In genomic region chr5:132253452-132254320, GRCh38 we compare ENCODE assay signal across 21 cellular contexts. TPM values are rescaled to one million over a fixed set of nuclear protein-coding genes. Genes with fewer than 3 reads are reported as not detected.
DNase-seq lines count a peak whose midpoint lies in the region; ATAC-seq and TF ChIP-seq lines count a peak whose summit lies in the region.
"Had no signal": no experiment of that assay in that cellular context is flagged by ENCODE, and none has a peak within 500 bp of the region (broad histone marks: within the 10 kb centered on the region; RNA-seq: fewer than 3 reads in every experiment).

No MANE protein-coding gene starts in this region.

- ATAC-seq in body of pancreas (no peak), HG03097 (IDR thresholded peaks at IDR 0.05; ENCODE audit: low FRiP score, unreplicated experiment) (no peak)
- ATAC-seq: activated naive CD4-positive, alpha-beta T cell treated with anti-CD3 and anti-CD28 coated beads, Interleukin-2, amount 50 U/mL, for 72 hours had no signal

- no peak for TF ChIP-seq POLR2A in body of pancreas (IDR thresholded peaks at IDR 0.05)

- no peaks in the 10 kb centered on the region for H3K9me3 ChIP-seq in body of pancreas
- H3K9me3 ChIP-seq in SJCRH30 (replicated peaks), result no peaks in the 10 kb centered on the region; the same call in 1 of the 2 replicates

- POLR2A ChIA-PET in GM10248 (lab: Yijun Ruan, JAX), result no interaction called here

- TF ChIP-seq CTCF in GM10248 (IDR thresholded peaks at IDR 0.05; ENCODE audit: control extremely low read depth, extremely low read depth, low read depth, missing control alignments), result no peak
- TF ChIP-seq CTCF in body of pancreas (IDR thresholded peaks at IDR 0.05), result no peak

- CTCF ChIA-PET in GM10248 (lab: Yijun Ruan, JAX), result interaction anchor here (0.7 to 9.0 kb wide), 4 partner anchors 9 to 26 kb away, joined by 3 to 104 read pairs (median 4); no protein-coding TSS in a partner anchor

- peak overlapping the region in 3 of 4 donors; percentile 5 to 13 (median 7) for H3K27ac ChIP-seq in body of pancreas
- H3K27ac ChIP-seq in SJCRH30, result no peak overlapping the region
- H3K27ac ChIP-seq: cardiac muscle cell, KMS-11, parathyroid adenoma had no signal

- H3K4me3 ChIP-seq in body of pancreas (no peak overlapping the region), SJCRH30 (no peak overlapping the region)
- H3K4me3 ChIP-seq: cardiac muscle cell, skin epidermis had no signal

- H3K27me3 ChIP-seq in body of pancreas (no peaks in the 10 kb centered on the region), SJCRH30 (no peaks in the 10 kb centered on the region)
- H3K27me3 ChIP-seq: cardiac muscle cell had no signal

- DNase-seq in DMS53 (lab: John Stamatoyannopoulos, UW) (peak; percentile 39), DMS53 treated with DMSO at 0.1 percent for 48 hours (lab: John Stamatoyannopoulos, UW; ENCODE audit: unreplicated experiment) (no peak), GM10248 (ENCODE audit: extremely low spot score) (peak; percentile 10), body of pancreas (peak in 2 of 4 donors; percentile 10 to 11), posterior vena cava (ENCODE audit: low spot score) (peak; percentile 51), NCI-H146 (lab: John Stamatoyannopoulos, UW) (no peak), SJCRH30 (no peak)
- DNase-seq: activated CD4-positive, CD25-positive, alpha-beta regulatory T cell; CD4-positive, CD25-positive, alpha-beta regulatory T cell; effector CD4-positive, alpha-beta T cell; naive B cell; NCI-H1105; NCI-H226; T-helper 2 cell had no signal

- intact Hi-C loops in body of pancreas (cut with DNase I), result no loop called here
- intact Hi-C loops in posterior vena cava (cut with DNase I), result no loop called here

- H3K36me3 ChIP-seq in body of pancreas (replicated peaks in 1 of 2; ENCODE audit: insufficient read depth in 1 of 2, low read depth in 2 of 2) (no peaks in the 10 kb centered on the region), SJCRH30 (no peaks in the 10 kb centered on the region)
- H3K36me3 ChIP-seq: cardiac muscle cell had no signal

- peaks cover 18% of the 10 kb centered on the region for H3K4me1 ChIP-seq in body of pancreas
- no peaks in the 10 kb centered on the region; the same call in 1 of the 2 replicates for H3K4me1 ChIP-seq in SJCRH30

- 85 to 89% methylated on average over 6 to 8 of the region's 8 CpGs for WGBS in body of pancreas, 2 donors

RNA-seq across cellular contexts. Expression of gene PDLIM4, which starts 3.8 kb away (rescaled TPM):
- total RNA-seq in body of pancreas (1 to 10 TPM; 4.2 to 4.3 TPM), posterior vena cava (10 to 100 TPM; 82.5 to 83.2 TPM)
- 65.4 and 66.3 TPM in 2 replicates for total RNA-seq in SJCRH30 (2014; rRNA removed; shearing (Covaris generic))
- total RNA-seq: A172; activated naive CD4-positive, alpha-beta T cell treated with anti-CD3 and anti-CD28 coated beads, Interleukin-2, amount 50 U/mL, for 72 hours; CD4-positive, CD25-positive, alpha-beta regulatory T cell had no signal

RNA-seq across cellular contexts. Expression of gene P4HA2, which starts 26.0 kb away (rescaled TPM):
- 10 to 100 TPM; 32.3 to 57.9 TPM for total RNA-seq in body of pancreas
- 10 to 100 TPM; 33.2 to 58.8 TPM for total RNA-seq in posterior vena cava
- 75.5 and 77.7 TPM in 2 replicates for total RNA-seq in SJCRH30 (2014; rRNA removed; shearing (Covaris generic))
- total RNA-seq: CD4-positive, CD25-positive, alpha-beta regulatory T cell had no signal

RNA-seq across cellular contexts. Expression of gene SLC22A4, which starts 40.5 kb away (rescaled TPM):
- not detected for total RNA-seq in body of pancreas
- 1 to 10 TPM; 2.5 to 3.1 TPM for total RNA-seq in posterior vena cava
- total RNA-seq in SJCRH30 (2014; rRNA removed; shearing (Covaris generic)), result 0.28 and 1.1 TPM in 2 replicates
- total RNA-seq: CD4-positive, CD25-positive, alpha-beta regulatory T cell had no signal

Comparison
In these comparisons a context has a peak if more than half of its experiments do, and no peak if none do; other contexts are left out.
1. DNase-seq: peak in DMS53 (single experiment), GM10248 (single experiment) and posterior vena cava (single experiment); none in DMS53 treated with DMSO at 0.1 percent for 48 hours (single experiment), NCI-H146 (single experiment) and SJCRH30 (0 of 2).
2. RNA of gene PDLIM4, which starts 3.8 kb away (total RNA-seq): 82.5 to 83.2 TPM in posterior vena cava and 65.4 to 66.3 TPM in SJCRH30; 4.2 to 4.3 TPM in body of pancreas; every median in the first group is over 10 times any median in the second.